Comparison of ENCODE assay signal across 8 cellular contexts in the genomic region with DNA sequence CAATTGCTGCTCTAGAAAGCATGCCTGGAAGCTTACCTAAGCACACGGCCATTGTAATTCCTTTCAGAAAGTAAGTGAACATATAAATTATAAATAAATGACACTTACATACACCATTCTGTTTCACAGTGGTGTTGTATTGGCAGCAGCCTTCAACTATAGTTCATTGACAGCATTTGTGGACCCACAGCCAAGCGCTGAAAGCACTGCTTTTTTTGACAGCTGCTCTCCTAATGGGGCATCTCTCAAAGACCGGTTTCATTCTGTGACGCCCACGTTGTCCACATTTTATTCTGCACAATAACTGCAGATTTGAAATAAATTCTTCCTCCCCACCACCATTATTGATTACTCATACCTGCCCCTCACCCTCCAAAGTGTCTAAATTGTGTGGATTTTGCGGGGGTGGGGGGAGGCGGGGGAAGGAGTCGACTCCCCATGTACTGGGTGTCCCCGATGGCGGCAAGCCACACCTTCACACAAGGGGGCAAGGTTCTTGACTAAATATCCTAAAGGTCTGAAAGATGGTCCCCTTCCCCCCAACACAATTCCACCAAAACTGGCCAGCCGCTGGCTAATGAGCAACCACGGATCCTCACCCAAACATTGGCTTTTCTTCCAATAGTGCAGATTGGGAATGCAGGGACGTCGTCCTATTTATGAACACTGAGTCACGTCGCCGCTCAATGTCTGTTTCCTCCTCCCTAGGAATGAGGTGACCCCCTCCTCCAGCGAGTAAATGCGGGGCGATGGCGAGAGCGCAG. TPM values are rescaled to one million over a fixed set of nuclear protein-coding genes. Genes with fewer than 3 reads are reported as not detected.
DNase-seq lines count a peak whose midpoint lies in the region; ATAC-seq, FAIRE-seq and TF ChIP-seq lines count a peak whose summit lies in the region.

No MANE protein-coding gene starts in this region.

- H3K27ac ChIP-seq in Peyer's patch (peak overlapping the region; percentile 73 to 93 (median 82)), ectodermal cell (ENCODE audit: insufficient read depth, low read depth, low read length, poor library complexity, severe bottlenecking) (no peak overlapping the region)

- H3K36me3 ChIP-seq in Peyer's patch (no peaks in the 10 kb centered on the region), ectodermal cell (ENCODE audit: control insufficient read depth, insufficient read depth, low read length) (no peaks in the 10 kb centered on the region)

- peak overlapping the region; percentile 76 to 94 (median 88) for H3K4me3 Mint-ChIP-seq in naive thymus-derived CD8-positive, alpha-beta T cell

- H3K4me1 ChIP-seq in Peyer's patch (peaks cover 0 to 11% (median 4%) of the 10 kb centered on the region in 4 donors), ectodermal cell (ENCODE audit: control insufficient read depth, insufficient read depth, low read length) (no peaks in the 10 kb centered on the region)

- peaks cover 16 to 31% (median 23%) of the 10 kb centered on the region in 4 donors for H3K4me1 Mint-ChIP-seq in naive thymus-derived CD8-positive, alpha-beta T cell

- POLR2A ChIA-PET in naive thymus-derived CD8-positive, alpha-beta T cell (lab: Charles Lee) = interaction anchor here (0.9 kb wide), 1 partner anchor 12 kb away, joined by 3 read pairs; no protein-coding TSS in a partner anchor

- no peak for ATAC-seq in naive thymus-derived CD8-positive, alpha-beta T cell
- no peak for ATAC-seq in GM18520 (IDR thresholded peaks at IDR 0.05; ENCODE audit: unreplicated experiment)

- no peak for TF ChIP-seq CTCF in GM12864 (IDR thresholded peaks at IDR 0.05; ENCODE audit: low read depth, low read length, missing control alignments)
- TF ChIP-seq CTCF in Peyer's patch (IDR thresholded peaks at IDR 0.05) = no peak

- H3K27me3 ChIP-seq in Peyer's patch (no peaks in the 10 kb centered on the region), ectodermal cell (ENCODE audit: control insufficient read depth, insufficient read depth, low read length, poor library complexity, severe bottlenecking) (peaks cover 46% of the 10 kb centered on the region)

- H3K9me3 Mint-ChIP-seq in naive thymus-derived CD8-positive, alpha-beta T cell = no peaks in the 10 kb centered on the region

- TF ChIP-seq POLR2A in Peyer's patch (IDR thresholded peaks at IDR 0.05) = no peak

- peak overlapping the region; percentile 76 for H3K4me3 ChIP-seq in GM12864 (ENCODE audit: low read depth, low read length)
- peak overlapping the region; percentile 55 to 99 (median 74) for H3K4me3 ChIP-seq in Peyer's patch
- peak overlapping the region; percentile 60 for H3K4me3 ChIP-seq in ectodermal cell (ENCODE audit: insufficient read depth, low read depth, low read length)

- no peak for FAIRE-seq in GM19239 (lab: Jason Lieb, UNC)

- no peaks in the 10 kb centered on the region for H3K36me3 Mint-ChIP-seq in naive thymus-derived CD8-positive, alpha-beta T cell

- 24 to 25% methylated on average over 21 to 22 of the region's 22 CpGs for WGBS in ectodermal cell, 2 experiments

- H3K9me3 ChIP-seq in Peyer's patch (no peaks in the 10 kb centered on the region), ectodermal cell (ENCODE audit: control insufficient read depth, low read length) (no peaks in the 10 kb centered on the region)

- peak overlapping the region in 9 of 10 donors; percentile 43 to 92 (median 78) for H3K27ac Mint-ChIP-seq in naive thymus-derived CD8-positive, alpha-beta T cell

- H3K27me3 Mint-ChIP-seq in naive thymus-derived CD8-positive, alpha-beta T cell = peaks cover 0 to 3% (median 0%) of the 10 kb centered on the region in 5 donors

- DNase-seq in GM12864 (ENCODE audit: low read depth) = no peak
- no peak for DNase-seq in Peyer's patch
- peak in 2 of 10 donors; percentile 10 to 12 for DNase-seq in naive thymus-derived CD8-positive, alpha-beta T cell
- no peak for DNase-seq in OCI-M1 (lab: John Stamatoyannopoulos, UW)
- no peak for DNase-seq in NOMO-1 (lab: John Stamatoyannopoulos, UW; ENCODE audit: unreplicated experiment in 2 of 2)
- no peak for DNase-seq in GM19239 (ENCODE audit: insufficient read length, low spot score)

RNA-seq across cellular contexts. Expression of gene RCAN1, which starts 1.1 kb away (rescaled TPM):
- 10 to 100 TPM; 20.5 to 50.3 (median 26.2) TPM for total RNA-seq in Peyer's patch
- 13.6 TPM for polyA plus RNA-seq in ectodermal cell (2013, experiment 1 of 4)
- 11.6 TPM for polyA plus RNA-seq in ectodermal cell (2013, experiment 2 of 4)
- polyA plus RNA-seq in ectodermal cell (2013, experiment 3 of 4) = 9.6 TPM
- 9.7 TPM for polyA plus RNA-seq in ectodermal cell (2013, experiment 4 of 4)
- total RNA-seq in naive thymus-derived CD8-positive, alpha-beta T cell = 1 to 10 TPM; 6.8 to 7.5 TPM
- polyA plus RNA-seq in naive thymus-derived CD8-positive, alpha-beta T cell = 10 to 100 TPM; 11.1 to 15.9 (median 13.2) TPM

RNA-seq across cellular contexts. Expression of gene CLIC6, which starts 54.9 kb away (rescaled TPM):
- 1 to 10 TPM in 2 of 4 donors, under 1 TPM in 2; 0.66 to 3.5 (median 2.0) TPM for total RNA-seq in Peyer's patch
- 0.54 TPM for polyA plus RNA-seq in ectodermal cell (2013, experiment 1 of 4)
- 0.82 TPM for polyA plus RNA-seq in ectodermal cell (2013, experiment 2 of 4)
- 0.69 TPM for polyA plus RNA-seq in ectodermal cell (2013, experiment 3 of 4)
- polyA plus RNA-seq in ectodermal cell (2013, experiment 4 of 4) = 0.53 TPM
- total RNA-seq in naive thymus-derived CD8-positive, alpha-beta T cell = under 1 TPM; 0.44 TPM
- under 1 TPM in 2 of 3 donors, not detected in 1; 0.09 to 0.21 TPM for polyA plus RNA-seq in naive thymus-derived CD8-positive, alpha-beta T cell
